In genomic region chr20:5356921-5357320, GRCh38 we compare ENCODE assay signal across 31 cellular contexts. TPM values are rescaled to one million over a fixed set of nuclear protein-coding genes. Genes with fewer than 3 reads are reported as not detected.
"Had no signal": no experiment of that assay in that cellular context is flagged by ENCODE, and none has a peak within 500 bp of the region (broad histone marks: within the 10 kb centered on the region; RNA-seq: fewer than 3 reads in every experiment).

No MANE protein-coding gene starts in this region.

- ATAC-seq: activated T-cell treated with anti-CD3 and anti-CD28 coated beads, Interleukin-2, amount 50 U/mL, for 4 hours; activated T-helper 17 cell treated with anti-CD3 and anti-CD28 coated beads, Interleukin-2, amount 50 U/mL, for 72 hours; esophagus mucosa; left colon; naive thymus-derived CD4-positive, alpha-beta T cell; psoas muscle; stimulated activated memory B cell treated with anti-CD40 and anti-IgM and Interleukin-4, amounts not matched to agents 10 μg/mL and 1 μg/mL and 100 μg/mL, for 72 hours had no signal

- H3K4me3 ChIP-seq: ascending aorta, coronary artery, psoas muscle, sigmoid colon, tibial nerve had no signal

- H3K27ac ChIP-seq: ascending aorta, brain microvascular endothelial cell, coronary artery, parathyroid adenoma, psoas muscle, sigmoid colon, tibial nerve had no signal

- H2AFZ ChIP-seq: parathyroid adenoma had no signal

- H3K4me1 Mint-ChIP-seq: activated T-helper 17 cell treated with anti-CD3 and anti-CD28 coated beads, Interleukin-2, amount 50 U/mL, for 72 hours; immature natural killer cell; neural crest cell; stimulated activated memory B cell treated with anti-CD40 and anti-IgM and Interleukin-4, amounts not matched to agents 10 μg/mL and 1 μg/mL and 100 μg/mL, for 72 hours had no signal

- H3K9me3 ChIP-seq: ascending aorta, psoas muscle, sigmoid colon had no signal

- H3K36me3 ChIP-seq: ascending aorta, brain microvascular endothelial cell, sigmoid colon, tibial nerve had no signal

- DNase-seq: activated CD4-positive, alpha-beta memory T cell treated with anti-CD3 and anti-CD28 coated beads for 36 hours; activated CD4-positive, alpha-beta T cell treated with anti-CD3 and anti-CD28 coated beads, Interleukin-2, amount 10 ng/mL, durations not matched to agents 24 days and 14 days; activated T-cell treated with anti-CD3 and anti-CD28 coated beads, Interleukin-2, amount 50 U/mL, for 4 hours; brain microvascular endothelial cell; foreskin fibroblast; head of caudate nucleus; hypothalamus; immature natural killer cell; kidney; left colon; midbrain; naive thymus-derived CD4-positive, alpha-beta T cell; occipital lobe; psoas muscle; sigmoid colon; small intestine; stimulated activated CD4-positive, alpha-beta T cell treated with anti-CD3 and anti-CD28 coated beads, Interleukin-4, amount 100 ng/mL, for 4 hours; stimulated activated CD8-positive, alpha-beta memory T cell treated with anti-CD3 and anti-CD28 coated beads, Interleukin-4, amount 100 ng/mL, for 48 hours; T-helper 2 cell had no signal

- H3K27me3 Mint-ChIP-seq: activated CD4-positive, alpha-beta T cell treated with anti-CD3 and anti-CD28 coated beads, Interleukin-2, amount 10 ng/mL, durations not matched to agents 24 days and 14 days had no signal

- H3K4me1 ChIP-seq: ascending aorta, parathyroid adenoma, psoas muscle, sigmoid colon, tibial nerve had no signal

- H3K9ac ChIP-seq: parathyroid adenoma had no signal

- H3K27me3 ChIP-seq: ascending aorta, brain microvascular endothelial cell, sigmoid colon, tibial nerve had no signal

- H3K79me2 ChIP-seq: parathyroid adenoma had no signal

- H3K27ac Mint-ChIP-seq: activated CD4-positive, alpha-beta memory T cell treated with anti-CD3 and anti-CD28 coated beads for 36 hours; activated CD4-positive, alpha-beta T cell treated with anti-CD3 and anti-CD28 coated beads, Interleukin-2, amount 10 ng/mL, durations not matched to agents 24 days and 14 days; activated naive CD8-positive, alpha-beta T cell; activated T-helper 17 cell treated with anti-CD3 and anti-CD28 coated beads, Interleukin-2, amount 50 U/mL, for 72 hours; immature natural killer cell; naive thymus-derived CD4-positive, alpha-beta T cell; stimulated activated memory B cell treated with anti-CD40 and anti-IgM and Interleukin-4, amounts not matched to agents 10 μg/mL and 1 μg/mL and 100 μg/mL, for 72 hours had no signal

- H3K9me3 Mint-ChIP-seq: neural crest cell had no signal

- H3K4me3 Mint-ChIP-seq: activated CD4-positive, alpha-beta memory T cell treated with anti-CD3 and anti-CD28 coated beads for 36 hours; activated CD4-positive, alpha-beta T cell treated with anti-CD3 and anti-CD28 coated beads, Interleukin-2, amount 10 ng/mL, durations not matched to agents 24 days and 14 days; activated naive CD8-positive, alpha-beta T cell; activated T-cell treated with anti-CD3 and anti-CD28 coated beads, Interleukin-2, amount 50 U/mL, for 4 hours; activated T-helper 17 cell treated with anti-CD3 and anti-CD28 coated beads, Interleukin-2, amount 50 U/mL, for 72 hours; immature natural killer cell; naive thymus-derived CD4-positive, alpha-beta T cell; neural crest cell; stimulated activated memory B cell treated with anti-CD40 and anti-IgM and Interleukin-4, amounts not matched to agents 10 μg/mL and 1 μg/mL and 100 μg/mL, for 72 hours had no signal

RNA-seq across cellular contexts. Expression of gene PROKR2, which starts 40.2 kb away (rescaled TPM):
- total RNA-seq: activated CD4-positive, alpha-beta memory T cell treated with anti-CD3 and anti-CD28 coated beads for 36 hours; activated CD4-positive, alpha-beta T cell treated with anti-CD3 and anti-CD28 coated beads, Interleukin-2, amount 10 ng/mL, durations not matched to agents 24 days and 14 days; activated T-cell treated with anti-CD3 and anti-CD28 coated beads, Interleukin-2, amount 50 U/mL, for 4 hours; activated T-helper 17 cell treated with anti-CD3 and anti-CD28 coated beads, Interleukin-2, amount 50 U/mL, for 72 hours; ascending aorta; cardiac septum; esophagus mucosa; kidney; left colon; liver; naive thymus-derived CD4-positive, alpha-beta T cell; neural crest cell; psoas muscle; sigmoid colon; tibial nerve; ureter had no signal
- polyA plus RNA-seq: immature natural killer cell; liver; naive thymus-derived CD4-positive, alpha-beta T cell; psoas muscle; sigmoid colon; small intestine had no signal
